In the genomic region with DNA sequence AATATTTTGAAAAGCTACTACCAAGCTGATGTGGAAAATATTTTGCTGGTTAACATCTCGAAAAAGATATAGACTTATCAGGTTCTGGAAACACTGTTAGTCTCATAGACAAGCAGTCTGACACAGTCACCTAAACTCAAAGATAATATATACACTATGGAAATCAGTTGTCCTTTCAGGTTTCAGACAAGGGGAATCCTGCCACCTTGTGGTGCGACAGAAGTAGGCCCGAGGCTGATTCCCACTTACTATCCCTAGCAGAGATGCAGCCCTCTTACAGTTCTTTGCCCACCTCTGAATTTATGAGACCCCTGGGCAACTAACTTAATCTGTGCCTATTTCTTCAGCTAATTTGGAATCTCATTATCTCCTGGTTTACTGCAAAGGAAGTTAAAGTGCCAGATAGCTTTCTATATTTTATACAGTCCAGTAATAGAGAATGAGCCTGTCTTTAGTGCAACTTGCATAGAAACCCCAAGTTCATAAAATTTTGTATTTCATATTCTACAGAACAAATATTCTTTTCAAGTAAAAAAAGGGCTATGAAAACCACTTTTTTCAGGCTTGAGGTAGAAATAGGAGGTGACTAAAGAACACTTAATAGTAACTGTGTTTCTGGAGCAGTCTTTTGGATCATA, we compare ENCODE assay signal across 8 cellular contexts. TPM values are rescaled to one million over a fixed set of nuclear protein-coding genes. Genes with fewer than 3 reads are reported as not detected.
A peak's percentile ranks its signal among the peaks of the same experiment; 100 is the strongest.
DNase-seq lines count a peak whose midpoint lies in the region; ATAC-seq and TF ChIP-seq lines count a peak whose summit lies in the region.

No MANE protein-coding gene starts in this region.

- H3K9me3 ChIP-seq in right lobe of liver: no peaks in the 10 kb centered on the region

- TF ChIP-seq CTCF in right lobe of liver (IDR thresholded peaks at IDR 0.05): peak; percentile 75 to 94 (median 88)

- no peaks in the 10 kb centered on the region for H3K27me3 ChIP-seq in right lobe of liver

- TF ChIP-seq POLR2A in right lobe of liver (IDR thresholded peaks at IDR 0.05): no peak

- no peak overlapping the region for H3K4me3 ChIP-seq in right lobe of liver

- H3K27ac ChIP-seq in right lobe of liver: no peak overlapping the region

- H3K36me3 ChIP-seq in right lobe of liver: no peaks in the 10 kb centered on the region

- intact Hi-C loops in right lobe of liver (cut with DNase I): loop anchor here in 1 of 2 donors (5.0 kb wide), 1 partner anchor 421 kb away; no protein-coding TSS in a partner anchor

- ATAC-seq in HG03469 (IDR thresholded peaks at IDR 0.05; ENCODE audit: unreplicated experiment) (peak; percentile 76), right lobe of liver (peak; percentile 91 to 95 (median 94))

- no peaks in the 10 kb centered on the region for H3K4me1 ChIP-seq in right lobe of liver

- WGBS in right lobe of liver (ENCODE audit: insufficient coverage, low coverage, low lambda C conversion rate, missing lambda C conversion rate): 0% methylated on average over 3 of the region's 3 CpGs

- peak in 11 of 14 donors; percentile 1 to 58 (median 39) for DNase-seq in C1 segment of cervical spinal cord (lab: John Stamatoyannopoulos, UW)
- peak; percentile 43 for DNase-seq in GM19240 (ENCODE audit: insufficient read length, low spot score)
- DNase-seq in NCI-H510A treated with DMSO at 0.1 percent for 48 hours (lab: John Stamatoyannopoulos, UW): peak; percentile 96
- peak; percentile 53 to 61 for DNase-seq in activated CD4-positive, alpha-beta T cell treated with anti-CD3 and anti-CD28 coated beads for 4 hours
- DNase-seq in dedifferentiated amniotic fluid mesenchymal stem cell (ENCODE audit: extremely low spot score): peak; percentile 86
- peak; percentile 46 to 61 (median 54) for DNase-seq in right lobe of liver
- peak; percentile 12 for DNase-seq in stimulated activated CD8-positive, alpha-beta memory T cell treated with anti-CD3 and anti-CD28 coated beads, Interleukin-12 subunit alpha, Interleukin-12 subunit beta, amount 100 ng/mL, for 24 hours (ENCODE audit: extremely low read depth)

RNA-seq across cellular contexts. Expression of a gene that starts 16.9 kb away (rescaled TPM):
- 1 to 10 TPM; 4.7 to 9.0 (median 6.2) TPM for total RNA-seq in right lobe of liver

RNA-seq across cellular contexts. Expression of a gene that starts 17.1 kb away (rescaled TPM):
- total RNA-seq in right lobe of liver: 1 to 10 TPM; 4.9 to 9.4 (median 8.1) TPM

RNA-seq across cellular contexts. Expression of a gene that starts 31.0 kb away (rescaled TPM):
- total RNA-seq in right lobe of liver: 10 to 100 TPM; 13.3 to 23.9 (median 20.2) TPM

RNA-seq across cellular contexts. Expression of a gene that starts 59.4 kb away (rescaled TPM):
- under 1 TPM in 2 of 6 experiments, not detected in 4; 0.15 to 0.51 TPM for total RNA-seq in right lobe of liver

Comparison
In these comparisons a context has a peak if more than half of its experiments do, and no peak if none do; other contexts are left out.
1. DNase-seq: peak in every context shown above with its lines; median percentile 96 in NCI-H510A treated with DMSO at 0.1 percent for 48 hours; 86 in dedifferentiated amniotic fluid mesenchymal stem cell; 57 in activated CD4-positive, alpha-beta T cell treated with anti-CD3 and anti-CD28 coated beads for 4 hours; 54 in right lobe of liver; 43 in GM19240; 39 in C1 segment of cervical spinal cord; 12 in stimulated activated CD8-positive, alpha-beta memory T cell treated with anti-CD3 and anti-CD28 coated beads, Interleukin-12 subunit alpha, Interleukin-12 subunit beta, amount 100 ng/mL, for 24 hours.